In the genomic region with DNA sequence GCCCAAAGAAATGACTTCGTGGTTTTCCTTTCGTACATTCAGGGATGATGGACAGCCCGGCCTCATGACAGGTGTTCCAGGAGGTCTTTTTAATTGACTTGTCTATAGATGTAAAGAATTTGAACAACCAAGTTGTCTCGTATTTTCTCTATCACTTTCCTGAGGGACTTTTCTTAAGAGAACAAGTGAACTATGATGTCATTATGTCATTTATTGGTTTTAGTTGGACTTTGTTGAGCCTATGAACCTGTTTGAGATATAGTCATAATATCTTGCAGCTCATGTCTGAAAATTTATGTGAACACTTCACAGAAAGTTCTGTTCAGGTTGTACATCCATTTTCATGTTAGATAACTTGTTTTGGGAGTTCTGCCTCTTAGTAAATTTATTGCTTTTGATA, we compare ENCODE assay signal across 35 cellular contexts.
"Had no signal": no experiment of that assay in that cellular context is flagged by ENCODE, and none has a peak within 500 bp of the region (broad histone marks: within the 10 kb centered on the region; RNA-seq: fewer than 3 reads in every experiment).

No MANE protein-coding gene starts in this region.

- H3K27ac ChIP-seq: body of pancreas, SK-N-MC, WERI-Rb-1 had no signal

- H3K36me3 Mint-ChIP-seq: activated CD8-positive, alpha-beta memory T cell treated with anti-CD3 and anti-CD28 coated beads, Interleukin-2, amount 10 ng/mL, durations not matched to agents 7 days and 5 days; activated naive CD4-positive, alpha-beta T cell treated with anti-CD3 and anti-CD28 coated beads, Interleukin-2, amount 50 U/mL, for 24 hours; activated naive CD8-positive, alpha-beta T cell treated with anti-CD3 and anti-CD28 coated beads, Interleukin-2, amount 10 ng/mL, durations not matched to agents 7 days and 5 days had no signal

- FAIRE-seq: bronchial epithelial cell had no signal

- H3K9me3 ChIP-seq: ascending aorta, body of pancreas, MG63 had no signal

- H3K36me3 ChIP-seq: ascending aorta, MG63, WERI-Rb-1 had no signal

- H3K9me3 Mint-ChIP-seq: activated CD4-positive, alpha-beta memory T cell treated with anti-CD3 and anti-CD28 coated beads, Interleukin-2, amount 10 ng/mL, durations not matched to agents 7 days and 5 days; activated naive CD4-positive, alpha-beta T cell treated with anti-CD3 and anti-CD28 coated beads, Interleukin-2, amount 50 U/mL, for 24 hours; activated naive CD8-positive, alpha-beta T cell treated with anti-CD3 and anti-CD28 coated beads, Interleukin-2, amount 10 ng/mL, durations not matched to agents 7 days and 5 days; activated T-helper 2 cell treated with anti-CD3 and anti-CD28 coated beads, Interferon-gamma antibody, Interleukin-2, Interleukin-4, amounts not matched to agents 10 μg/mL and 5 μg/mL and 100 μg/mL, durations not matched to agents 14 hours and 24 hours and 36 hours had no signal

- H3K4me3 ChIP-seq: ascending aorta, body of pancreas, MG63, SK-N-MC had no signal

- H3K4me3 Mint-ChIP-seq: activated CD4-positive, alpha-beta memory T cell treated with anti-CD3 and anti-CD28 coated beads, Interleukin-2, amount 10 ng/mL, durations not matched to agents 7 days and 5 days; activated CD8-positive, alpha-beta memory T cell treated with anti-CD3 and anti-CD28 coated beads, Interleukin-2, amount 10 ng/mL, durations not matched to agents 7 days and 5 days; activated naive CD4-positive, alpha-beta T cell treated with anti-CD3 and anti-CD28 coated beads, Interleukin-2, amount 50 U/mL, for 24 hours; activated naive CD8-positive, alpha-beta T cell treated with anti-CD3 and anti-CD28 coated beads, Interleukin-2, amount 10 ng/mL, durations not matched to agents 7 days and 5 days had no signal

- H3K4me1 ChIP-seq: body of pancreas had no signal

- DNase-seq: activated CD4-positive, alpha-beta memory T cell treated with anti-CD3 and anti-CD28 coated beads, Interleukin-2, amount 10 ng/mL, durations not matched to agents 7 days and 5 days; activated CD4-positive, alpha-beta T cell treated with anti-CD3 and anti-CD28 coated beads for 1 hour; activated CD4-positive, alpha-beta T cell treated with anti-CD3 and anti-CD28 coated beads for 48 hours; activated CD4-positive, CD25-positive, alpha-beta regulatory T cell; activated CD8-positive, alpha-beta memory T cell treated with anti-CD3 and anti-CD28 coated beads for 24 hours; activated CD8-positive, alpha-beta memory T cell treated with anti-CD3 and anti-CD28 coated beads, Interleukin-2, amount 10 ng/mL, durations not matched to agents 7 days and 5 days; activated CD8-positive, alpha-beta memory T cell treated with anti-CD3 and anti-CD28 coated beads, Interleukin-2, amount 50 U/mL, for 48 hours; activated gamma-delta T cell; activated naive CD4-positive, alpha-beta T cell treated with Interleukin-2 at 50 U/mL for 16 hours; activated naive CD8-positive, alpha-beta T cell treated with anti-CD3 and anti-CD28 coated beads, Interleukin-2, amount 10 ng/mL, durations not matched to agents 7 days and 5 days; activated T-cell treated with anti-CD3 and anti-CD28 coated beads, Interleukin-2, amount 50 U/mL, for 1 hour; amygdala; body of pancreas; caudate nucleus; Karpas-422; KBM-7; MG63; NCI-H1048; NCI-H1105 treated with DMSO at 0.1 percent for 48 hours; NCI-H1436; NCI-H1694; NCI-H1930; NCI-H2081 treated with DMSO at 0.1 percent for 48 hours; NCI-H345; NCI-H524 treated with DMSO at 0.1 percent for 48 hours; NK-92 treated with Interleukin-12 subunit alpha and Interleukin-12 subunit beta, amount 100 ng/mL, for 24 hours; OCI-M1; Right ventricle myocardium superior; T1000; WERI-Rb-1 had no signal

- ATAC-seq: activated CD8-positive, alpha-beta memory T cell treated with anti-CD3 and anti-CD28 coated beads, Interleukin-2, amount 10 ng/mL, durations not matched to agents 7 days and 5 days; body of pancreas had no signal

- H3K27me3 Mint-ChIP-seq: activated CD4-positive, alpha-beta memory T cell treated with anti-CD3 and anti-CD28 coated beads, Interleukin-2, amount 10 ng/mL, durations not matched to agents 7 days and 5 days; activated CD8-positive, alpha-beta memory T cell treated with anti-CD3 and anti-CD28 coated beads, Interleukin-2, amount 10 ng/mL, durations not matched to agents 7 days and 5 days had no signal

- H3K27ac Mint-ChIP-seq: activated CD4-positive, alpha-beta memory T cell treated with anti-CD3 and anti-CD28 coated beads, Interleukin-2, amount 10 ng/mL, durations not matched to agents 7 days and 5 days; activated CD8-positive, alpha-beta memory T cell treated with anti-CD3 and anti-CD28 coated beads, Interleukin-2, amount 10 ng/mL, durations not matched to agents 7 days and 5 days; activated naive CD4-positive, alpha-beta T cell treated with anti-CD3 and anti-CD28 coated beads, Interleukin-2, amount 50 U/mL, for 24 hours; activated naive CD8-positive, alpha-beta T cell treated with anti-CD3 and anti-CD28 coated beads, Interleukin-2, amount 10 ng/mL, durations not matched to agents 7 days and 5 days; activated T-helper 2 cell treated with anti-CD3 and anti-CD28 coated beads, Interferon-gamma antibody, Interleukin-2, Interleukin-4, amounts not matched to agents 10 μg/mL and 5 μg/mL and 100 μg/mL, durations not matched to agents 14 hours and 24 hours and 36 hours had no signal

- H3K27me3 ChIP-seq: ascending aorta, body of pancreas, MG63 had no signal

- H3K4me1 Mint-ChIP-seq: activated CD8-positive, alpha-beta memory T cell treated with anti-CD3 and anti-CD28 coated beads, Interleukin-2, amount 10 ng/mL, durations not matched to agents 7 days and 5 days; activated naive CD4-positive, alpha-beta T cell treated with anti-CD3 and anti-CD28 coated beads, Interleukin-2, amount 50 U/mL, for 24 hours had no signal
